In the genomic region with DNA sequence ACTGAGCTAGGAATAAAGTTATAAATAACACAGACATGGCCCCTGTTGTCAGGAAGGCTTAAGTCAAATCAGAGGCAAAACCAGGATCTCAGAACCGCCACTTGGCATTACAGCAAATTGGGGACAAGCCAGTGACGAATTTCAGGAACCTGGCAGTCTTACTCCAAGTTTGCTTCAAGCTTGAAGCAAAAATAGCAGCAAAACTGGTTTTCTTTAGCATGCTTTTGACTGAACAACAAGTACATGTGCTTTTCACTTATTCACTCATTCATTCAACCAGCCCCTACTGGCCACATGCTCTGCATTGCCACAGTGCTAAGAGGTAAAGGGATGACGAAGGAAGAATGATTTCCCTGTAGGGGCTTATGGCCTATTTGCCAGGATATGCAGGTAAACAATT, we compare ENCODE assay signal across 31 cellular contexts.
A peak's percentile ranks its signal among the peaks of the same experiment; 100 is the strongest.
DNase-seq lines count a peak whose midpoint lies in the region; ATAC-seq and TF ChIP-seq lines count a peak whose summit lies in the region.
"Had no signal": no experiment of that assay in that cellular context is flagged by ENCODE, and none has a peak within 500 bp of the region (broad histone marks: within the 10 kb centered on the region; RNA-seq: fewer than 3 reads in every experiment).

No MANE protein-coding gene starts in this region.

- H3K27ac ChIP-seq in endodermal cell (ENCODE audit: low read depth, low read length) (no peak overlapping the region), H9 (ENCODE audit: insufficient read length, low read depth, low read length) (no peak overlapping the region)
- H3K27ac ChIP-seq: 22Rv1, HL-60, KMS-11, PC-9, SJSA1 had no signal

- H3K14ac ChIP-seq in H9 (ENCODE audit: insufficient read depth, low read length): no peak overlapping the region

- no peak overlapping the region for H2BK15ac ChIP-seq in H9 (ENCODE audit: low read depth, low read length)

- no peaks in the 10 kb centered on the region for H3K23me2 ChIP-seq in H9 (ENCODE audit: insufficient read length, low read depth, low read length, poor library complexity, severe bottlenecking)

- DNase-seq in Ammon's horn (ENCODE audit: low spot score) (peak; percentile 37), endodermal cell (no peak), medulla oblongata (ENCODE audit: extremely low spot score) (peak; percentile 41), superior temporal gyrus (ENCODE audit: extremely low spot score) (peak; percentile 50), H9 (no peak), NCI-H226 (no peak), NCI-H2196 treated with DMSO at 0.1 percent for 48 hours (lab: John Stamatoyannopoulos, UW; ENCODE audit: unreplicated experiment) (no peak)
- DNase-seq: BE2C; CD8-positive, alpha-beta memory T cell; DMS 273 treated with DMSO at 0.1 percent for 48 hours; DND-41; H7; HFFc6; NCI-H1092; NCI-H1417 treated with DMSO at 0.1 percent for 48 hours; NCI-H187; NCI-H2081 treated with DMSO at 0.1 percent for 48 hours; NCI-H2171; NCI-H446; NCI-H524 treated with DMSO at 0.1 percent for 48 hours; NCI-H82; NK-92 treated with Interleukin-12 subunit alpha and Interleukin-12 subunit beta, amount 100 ng/mL, for 24 hours; PC-9 had no signal

- WGBS in endodermal cell (ENCODE audit: insufficient coverage in 1 of 2, insufficient read length in 1 of 2), 2 experiments: 83 to 93% methylated on average over 2 to 3 of the region's 3 CpGs
- WGBS in H9 (ENCODE audit: extremely low coverage, insufficient read length, low lambda C conversion rate): no CpG with 5 or more reads among the region's 3 CpGs

- H4K91ac ChIP-seq in H9 (ENCODE audit: insufficient read length, low read depth, low read length): no peak overlapping the region

- no peak overlapping the region for H2BK20ac ChIP-seq in H9 (ENCODE audit: low read depth, low read length, poor library complexity, severe bottlenecking)

- no peak overlapping the region for H3K18ac ChIP-seq in H9 (ENCODE audit: insufficient read length, low read depth, low read length)

- H2BK5ac ChIP-seq in H9 (ENCODE audit: insufficient read length, low read length): no peak overlapping the region

- no peaks in the 10 kb centered on the region for H3K9me3 Mint-ChIP-seq in endodermal cell
- H3K9me3 Mint-ChIP-seq in H9: no peaks in the 10 kb centered on the region
- H3K9me3 Mint-ChIP-seq: HFFc6, IgD-negative memory B cell had no signal

- ATAC-seq in GM18520 (IDR thresholded peaks at IDR 0.05; ENCODE audit: unreplicated experiment): no peak
- ATAC-seq: Right ventricle myocardium inferior had no signal

- H2BK120ac ChIP-seq in H9 (ENCODE audit: low read depth, low read length, poor library complexity, severe bottlenecking): no peak overlapping the region

- no peaks in the 10 kb centered on the region for H3K79me1 ChIP-seq in H9 (ENCODE audit: insufficient read depth, low read depth, low read length, poor library complexity, severe bottlenecking)

- H3K27ac Mint-ChIP-seq in endodermal cell: no peak overlapping the region
- H3K27ac Mint-ChIP-seq in H9: no peak overlapping the region
- H3K27ac Mint-ChIP-seq: CD8-positive, alpha-beta memory T cell; HFFc6 had no signal

- no peak overlapping the region for H3K23ac ChIP-seq in H9 (ENCODE audit: insufficient read length, low read depth, low read length)

- TF ChIP-seq CTCF in endodermal cell (conservative IDR thresholded peaks at IDR 0.05) (peak; percentile 52), H9 (conservative IDR thresholded peaks at IDR 0.05) (no peak)

- H3K27me3 ChIP-seq in endodermal cell (ENCODE audit: control insufficient read depth, insufficient read depth, low read length, poor library complexity, severe bottlenecking) (no peaks in the 10 kb centered on the region), H9 (ENCODE audit: insufficient read depth, low read length) (no peaks in the 10 kb centered on the region)
- H3K27me3 ChIP-seq: BE2C, SJSA1 had no signal

- H3K36me3 Mint-ChIP-seq in endodermal cell (ENCODE audit: low read depth) (no peaks in the 10 kb centered on the region), H9 (ENCODE audit: insufficient read depth in 1 of 3, low read depth in 3 of 3) (no peaks in the 10 kb centered on the region)
- H3K36me3 Mint-ChIP-seq: CD14-positive monocyte; CD8-positive, alpha-beta memory T cell; IgD-negative memory B cell had no signal

- H4K8ac ChIP-seq in H9 (replicated peaks; ENCODE audit: insufficient read length, low read depth, low read length): no peak overlapping the region

- H3K9me3 ChIP-seq in endodermal cell (ENCODE audit: control insufficient read depth, low read length) (no peaks in the 10 kb centered on the region), H9 (ENCODE audit: control insufficient read depth, low read depth, low read length) (no peaks in the 10 kb centered on the region)
- H3K9me3 ChIP-seq: BE2C, SJSA1 had no signal

- no peaks in the 10 kb centered on the region for H4K20me1 ChIP-seq in H9 (ENCODE audit: control insufficient read depth, insufficient read depth, insufficient read length)

- H3K4me3 Mint-ChIP-seq in endodermal cell: no peak overlapping the region
- no peak overlapping the region for H3K4me3 Mint-ChIP-seq in H9
- H3K4me3 Mint-ChIP-seq: CD14-positive monocyte; CD8-positive, alpha-beta memory T cell; HFFc6; IgD-negative memory B cell had no signal

- H3K4me3 ChIP-seq in endodermal cell (ENCODE audit: low read length): no peak overlapping the region
- H3K4me3 ChIP-seq: PC-9, SJSA1 had no signal

- no peak overlapping the region for H2BK12ac ChIP-seq in H9 (ENCODE audit: insufficient read length, low read depth, low read length)

- H3K9ac ChIP-seq in endodermal cell (ENCODE audit: extremely low read depth, low read length, poor library complexity, severe bottlenecking): no peak overlapping the region
- H3K9ac ChIP-seq in H9 (ENCODE audit: extremely low read depth, insufficient read length, low read length): no peak overlapping the region
- H3K9ac ChIP-seq: KMS-11 had no signal

- no peak overlapping the region for H2AK5ac ChIP-seq in H9 (ENCODE audit: insufficient read length, low read length)

- no peak overlapping the region for H3K4me2 ChIP-seq in H9 (ENCODE audit: insufficient read depth, insufficient read length, low read length)
- H3K4me2 ChIP-seq: KMS-11, PC-9 had no signal

- peaks cover 7% of the 10 kb centered on the region for H3K4me1 Mint-ChIP-seq in endodermal cell
- H3K4me1 Mint-ChIP-seq in H9: peaks cover 5 to 8% of the 10 kb centered on the region in 2 experiments
- H3K4me1 Mint-ChIP-seq: CD14-positive monocyte; CD8-positive, alpha-beta memory T cell; IgD-negative memory B cell had no signal

- H3K36me3 ChIP-seq in endodermal cell (ENCODE audit: control insufficient read depth, insufficient read depth, low read length): no peaks in the 10 kb centered on the region
- H3K36me3 ChIP-seq: BE2C, SJSA1 had no signal

- H2AFZ ChIP-seq in H9 (ENCODE audit: low read length): no peak overlapping the region
- H2AFZ ChIP-seq: PC-9 had no signal

- H3K4ac ChIP-seq in H9 (ENCODE audit: low read depth, low read length): no peak overlapping the region

- H3T11ph ChIP-seq in H9 (ENCODE audit: low read length): no peak overlapping the region

- H3K79me2 ChIP-seq in H9 (ENCODE audit: insufficient read depth, low read length): no peaks in the 10 kb centered on the region

- H3K4me1 ChIP-seq in endodermal cell (ENCODE audit: control insufficient read depth, insufficient read depth, low read length) (peaks cover 9% of the 10 kb centered on the region), H9 (ENCODE audit: insufficient read depth, low read length) (no peaks in the 10 kb centered on the region)
- H3K4me1 ChIP-seq: BE2C, SJSA1 had no signal

- H3K27me3 Mint-ChIP-seq in endodermal cell (ENCODE audit: insufficient read depth) (peaks cover 10% of the 10 kb centered on the region), H9 (ENCODE audit: low read depth) (no peaks in the 10 kb centered on the region; the same call in 1 of the 2 replicates)

- H3K56ac ChIP-seq in H9 (ENCODE audit: insufficient read length, low read depth, low read length): no peak overlapping the region

- no peak overlapping the region for H4K5ac ChIP-seq in H9 (ENCODE audit: insufficient read length, low read depth, low read length)

Comparison
In these comparisons a context has a peak if more than half of its experiments do, and no peak if none do; other contexts are left out.
1. DNase-seq: peak in Ammon's horn (single experiment), medulla oblongata (single experiment) and superior temporal gyrus (single experiment); none in endodermal cell (single experiment), H9 (single experiment), NCI-H226 (single experiment) and NCI-H2196 treated with DMSO at 0.1 percent for 48 hours (single experiment).